In the genomic region with DNA sequence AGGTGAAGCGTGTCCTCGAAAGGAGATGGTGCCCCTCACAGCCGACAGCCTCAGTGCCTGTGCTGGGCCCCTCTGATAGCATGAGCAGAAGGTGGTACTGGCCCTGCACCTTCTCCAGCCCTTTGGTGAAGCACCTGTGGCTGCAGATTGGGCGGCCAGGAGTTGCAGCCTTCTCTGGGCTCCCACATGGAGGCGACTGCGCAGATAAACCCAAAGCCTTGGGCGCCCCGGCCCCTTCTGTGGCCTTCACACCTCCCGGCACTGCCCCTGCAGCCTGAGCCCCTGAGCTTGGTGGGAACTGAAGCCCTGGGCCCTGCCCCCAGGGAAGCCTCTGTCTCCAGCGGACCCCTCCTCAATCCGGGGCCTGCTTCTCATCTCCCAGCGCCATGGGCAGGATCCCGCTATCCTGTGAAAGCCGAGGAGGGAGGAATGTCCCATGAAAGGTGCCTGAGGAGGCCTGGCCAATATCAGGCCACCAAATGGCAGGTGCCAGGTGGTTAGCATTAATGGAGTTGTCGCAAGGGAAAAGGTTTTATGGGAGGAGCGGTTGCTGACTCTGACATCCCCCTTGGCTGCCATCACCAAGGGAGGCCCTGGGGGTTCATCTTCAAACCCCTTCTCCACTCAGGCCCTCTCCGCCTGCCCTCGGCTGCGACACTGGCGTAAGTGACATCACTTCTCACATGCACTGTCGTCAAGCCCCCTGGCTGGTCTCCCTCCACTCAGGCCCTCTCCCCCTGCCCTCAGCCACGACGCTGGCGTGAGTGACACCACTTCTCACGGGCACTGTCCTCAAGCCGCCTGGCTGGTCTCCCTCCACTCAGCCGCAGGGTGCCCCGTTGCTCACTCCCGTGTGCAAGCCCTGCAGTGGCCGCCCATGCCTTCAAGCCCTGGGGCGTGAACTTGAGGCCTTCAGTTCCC, we compare ENCODE assay signal across 1 cellular context.
TF ChIP-seq lines count a peak whose summit lies in the region.

No MANE protein-coding gene starts in this region.

TF ChIP-seq in GM23338, 12 proteins besides CTCF, POLR2A, EP300 and RAD21 (continued from another document):
- TF ChIP-seq, protein P1, sequence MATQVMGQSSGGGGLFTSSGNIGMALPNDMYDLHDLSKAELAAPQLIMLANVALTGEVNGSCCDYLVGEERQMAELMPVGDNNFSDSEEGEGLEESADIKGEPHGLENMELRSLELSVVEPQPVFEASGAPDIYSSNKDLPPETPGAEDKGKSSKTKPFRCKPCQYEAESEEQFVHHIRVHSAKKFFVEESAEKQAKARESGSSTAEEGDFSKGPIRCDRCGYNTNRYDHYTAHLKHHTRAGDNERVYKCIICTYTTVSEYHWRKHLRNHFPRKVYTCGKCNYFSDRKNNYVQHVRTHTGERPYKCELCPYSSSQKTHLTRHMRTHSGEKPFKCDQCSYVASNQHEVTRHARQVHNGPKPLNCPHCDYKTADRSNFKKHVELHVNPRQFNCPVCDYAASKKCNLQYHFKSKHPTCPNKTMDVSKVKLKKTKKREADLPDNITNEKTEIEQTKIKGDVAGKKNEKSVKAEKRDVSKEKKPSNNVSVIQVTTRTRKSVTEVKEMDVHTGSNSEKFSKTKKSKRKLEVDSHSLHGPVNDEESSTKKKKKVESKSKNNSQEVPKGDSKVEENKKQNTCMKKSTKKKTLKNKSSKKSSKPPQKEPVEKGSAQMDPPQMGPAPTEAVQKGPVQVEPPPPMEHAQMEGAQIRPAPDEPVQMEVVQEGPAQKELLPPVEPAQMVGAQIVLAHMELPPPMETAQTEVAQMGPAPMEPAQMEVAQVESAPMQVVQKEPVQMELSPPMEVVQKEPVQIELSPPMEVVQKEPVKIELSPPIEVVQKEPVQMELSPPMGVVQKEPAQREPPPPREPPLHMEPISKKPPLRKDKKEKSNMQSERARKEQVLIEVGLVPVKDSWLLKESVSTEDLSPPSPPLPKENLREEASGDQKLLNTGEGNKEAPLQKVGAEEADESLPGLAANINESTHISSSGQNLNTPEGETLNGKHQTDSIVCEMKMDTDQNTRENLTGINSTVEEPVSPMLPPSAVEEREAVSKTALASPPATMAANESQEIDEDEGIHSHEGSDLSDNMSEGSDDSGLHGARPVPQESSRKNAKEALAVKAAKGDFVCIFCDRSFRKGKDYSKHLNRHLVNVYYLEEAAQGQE (IDR thresholded peaks at IDR 0.05; ENCODE audit: unreplicated experiment) = no peak
- TF ChIP-seq CREB1 (CRISPR knock-in tag; IDR thresholded peaks at IDR 0.05; ENCODE audit: low read depth) (no peak), ZNF331 (CRISPR knock-in tag; IDR thresholded peaks at IDR 0.05; ENCODE audit: low read depth) (no peak), NANOG (IDR thresholded peaks at IDR 0.05; ENCODE audit: borderline replicate concordance) (no peak), ETS1 (IDR thresholded peaks at IDR 0.05) (no peak), ZNF114 (CRISPR knock-in tag; IDR thresholded peaks at IDR 0.05) (no peak), POLR2AphosphoS5 (IDR thresholded peaks at IDR 0.05; ENCODE audit: low read depth) (no peak), EZH2phosphoT487 (IDR thresholded peaks at IDR 0.05; ENCODE audit: unreplicated experiment) (no peak)
- TF ChIP-seq, protein P2, sequence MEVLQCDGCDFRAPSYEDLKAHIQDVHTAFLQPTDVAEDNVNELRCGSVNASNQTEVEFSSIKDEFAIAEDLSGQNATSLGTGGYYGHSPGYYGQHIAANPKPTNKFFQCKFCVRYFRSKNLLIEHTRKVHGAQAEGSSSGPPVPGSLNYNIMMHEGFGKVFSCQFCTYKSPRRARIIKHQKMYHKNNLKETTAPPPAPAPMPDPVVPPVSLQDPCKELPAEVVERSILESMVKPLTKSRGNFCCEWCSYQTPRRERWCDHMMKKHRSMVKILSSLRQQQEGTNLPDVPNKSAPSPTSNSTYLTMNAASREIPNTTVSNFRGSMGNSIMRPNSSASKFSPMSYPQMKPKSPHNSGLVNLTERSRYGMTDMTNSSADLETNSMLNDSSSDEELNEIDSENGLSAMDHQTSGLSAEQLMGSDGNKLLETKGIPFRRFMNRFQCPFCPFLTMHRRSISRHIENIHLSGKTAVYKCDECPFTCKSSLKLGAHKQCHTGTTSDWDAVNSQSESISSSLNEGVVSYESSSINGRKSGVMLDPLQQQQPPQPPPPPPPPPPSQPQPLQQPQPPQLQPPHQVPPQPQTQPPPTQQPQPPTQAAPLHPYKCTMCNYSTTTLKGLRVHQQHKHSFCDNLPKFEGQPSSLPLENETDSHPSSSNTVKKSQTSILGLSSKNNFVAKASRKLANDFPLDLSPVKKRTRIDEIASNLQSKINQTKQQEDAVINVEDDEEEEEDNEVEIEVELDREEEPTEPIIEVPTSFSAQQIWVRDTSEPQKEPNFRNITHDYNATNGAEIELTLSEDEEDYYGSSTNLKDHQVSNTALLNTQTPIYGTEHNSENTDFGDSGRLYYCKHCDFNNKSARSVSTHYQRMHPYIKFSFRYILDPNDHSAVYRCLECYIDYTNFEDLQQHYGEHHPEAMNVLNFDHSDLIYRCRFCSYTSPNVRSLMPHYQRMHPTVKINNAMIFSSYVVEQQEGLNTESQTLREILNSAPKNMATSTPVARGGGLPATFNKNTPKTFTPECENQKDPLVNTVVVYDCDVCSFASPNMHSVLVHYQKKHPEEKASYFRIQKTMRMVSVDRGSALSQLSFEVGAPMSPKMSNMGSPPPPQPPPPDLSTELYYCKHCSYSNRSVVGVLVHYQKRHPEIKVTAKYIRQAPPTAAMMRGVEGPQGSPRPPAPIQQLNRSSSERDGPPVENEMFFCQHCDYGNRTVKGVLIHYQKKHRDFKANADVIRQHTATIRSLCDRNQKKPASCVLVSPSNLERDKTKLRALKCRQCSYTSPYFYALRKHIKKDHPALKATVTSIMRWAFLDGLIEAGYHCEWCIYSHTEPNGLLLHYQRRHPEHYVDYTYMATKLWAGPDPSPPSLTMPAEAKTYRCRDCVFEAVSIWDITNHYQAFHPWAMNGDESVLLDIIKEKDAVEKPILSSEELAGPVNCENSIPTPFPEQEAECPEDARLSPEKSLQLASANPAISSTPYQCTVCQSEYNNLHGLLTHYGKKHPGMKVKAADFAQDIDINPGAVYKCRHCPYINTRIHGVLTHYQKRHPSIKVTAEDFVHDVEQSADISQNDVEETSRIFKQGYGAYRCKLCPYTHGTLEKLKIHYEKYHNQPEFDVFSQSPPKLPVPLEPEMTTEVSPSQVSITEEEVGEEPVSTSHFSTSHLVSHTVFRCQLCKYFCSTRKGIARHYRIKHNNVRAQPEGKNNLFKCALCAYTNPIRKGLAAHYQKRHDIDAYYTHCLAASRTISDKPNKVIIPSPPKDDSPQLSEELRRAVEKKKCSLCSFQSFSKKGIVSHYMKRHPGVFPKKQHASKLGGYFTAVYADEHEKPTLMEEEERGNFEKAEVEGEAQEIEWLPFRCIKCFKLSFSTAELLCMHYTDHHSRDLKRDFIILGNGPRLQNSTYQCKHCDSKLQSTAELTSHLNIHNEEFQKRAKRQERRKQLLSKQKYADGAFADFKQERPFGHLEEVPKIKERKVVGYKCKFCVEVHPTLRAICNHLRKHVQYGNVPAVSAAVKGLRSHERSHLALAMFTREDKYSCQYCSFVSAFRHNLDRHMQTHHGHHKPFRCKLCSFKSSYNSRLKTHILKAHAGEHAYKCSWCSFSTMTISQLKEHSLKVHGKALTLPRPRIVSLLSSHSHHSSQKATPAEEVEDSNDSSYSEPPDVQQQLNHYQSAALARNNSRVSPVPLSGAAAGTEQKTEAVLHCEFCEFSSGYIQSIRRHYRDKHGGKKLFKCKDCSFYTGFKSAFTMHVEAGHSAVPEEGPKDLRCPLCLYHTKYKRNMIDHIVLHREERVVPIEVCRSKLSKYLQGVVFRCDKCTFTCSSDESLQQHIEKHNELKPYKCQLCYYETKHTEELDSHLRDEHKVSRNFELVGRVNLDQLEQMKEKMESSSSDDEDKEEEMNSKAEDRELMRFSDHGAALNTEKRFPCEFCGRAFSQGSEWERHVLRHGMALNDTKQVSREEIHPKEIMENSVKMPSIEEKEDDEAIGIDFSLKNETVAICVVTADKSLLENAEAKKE (CRISPR knock-in tag; IDR thresholded peaks at IDR 0.05) = no peak
TF ChIP-seq in GM23338: peak in this region for 0.
